Comparison of ENCODE assay signal across 1 cellular context in the genomic region with DNA sequence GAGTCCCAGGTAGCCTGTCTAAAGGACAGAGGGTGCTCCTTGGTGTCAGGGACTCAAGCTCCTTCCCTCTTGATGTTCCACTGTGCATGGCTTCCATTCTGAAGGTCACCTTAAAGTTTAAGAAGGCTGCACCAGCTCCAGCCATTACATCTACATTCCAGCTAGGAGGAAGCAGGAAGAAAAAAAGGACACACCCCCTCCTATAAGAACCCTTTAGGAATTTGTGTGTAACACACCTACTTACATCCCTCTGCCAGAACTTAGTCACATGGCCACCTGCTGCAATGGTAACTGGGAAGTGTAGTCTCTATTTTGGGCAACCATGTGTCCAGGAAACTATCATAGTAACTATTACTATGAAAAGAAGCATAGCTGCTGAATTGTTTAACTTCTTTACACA.
TF ChIP-seq lines count a peak whose summit lies in the region.

No MANE protein-coding gene starts in this region.

TF ChIP-seq in HCT116, 20 proteins besides CTCF, POLR2A, EP300 and RAD21 (continued from another document):
- TF ChIP-seq, protein P1, sequence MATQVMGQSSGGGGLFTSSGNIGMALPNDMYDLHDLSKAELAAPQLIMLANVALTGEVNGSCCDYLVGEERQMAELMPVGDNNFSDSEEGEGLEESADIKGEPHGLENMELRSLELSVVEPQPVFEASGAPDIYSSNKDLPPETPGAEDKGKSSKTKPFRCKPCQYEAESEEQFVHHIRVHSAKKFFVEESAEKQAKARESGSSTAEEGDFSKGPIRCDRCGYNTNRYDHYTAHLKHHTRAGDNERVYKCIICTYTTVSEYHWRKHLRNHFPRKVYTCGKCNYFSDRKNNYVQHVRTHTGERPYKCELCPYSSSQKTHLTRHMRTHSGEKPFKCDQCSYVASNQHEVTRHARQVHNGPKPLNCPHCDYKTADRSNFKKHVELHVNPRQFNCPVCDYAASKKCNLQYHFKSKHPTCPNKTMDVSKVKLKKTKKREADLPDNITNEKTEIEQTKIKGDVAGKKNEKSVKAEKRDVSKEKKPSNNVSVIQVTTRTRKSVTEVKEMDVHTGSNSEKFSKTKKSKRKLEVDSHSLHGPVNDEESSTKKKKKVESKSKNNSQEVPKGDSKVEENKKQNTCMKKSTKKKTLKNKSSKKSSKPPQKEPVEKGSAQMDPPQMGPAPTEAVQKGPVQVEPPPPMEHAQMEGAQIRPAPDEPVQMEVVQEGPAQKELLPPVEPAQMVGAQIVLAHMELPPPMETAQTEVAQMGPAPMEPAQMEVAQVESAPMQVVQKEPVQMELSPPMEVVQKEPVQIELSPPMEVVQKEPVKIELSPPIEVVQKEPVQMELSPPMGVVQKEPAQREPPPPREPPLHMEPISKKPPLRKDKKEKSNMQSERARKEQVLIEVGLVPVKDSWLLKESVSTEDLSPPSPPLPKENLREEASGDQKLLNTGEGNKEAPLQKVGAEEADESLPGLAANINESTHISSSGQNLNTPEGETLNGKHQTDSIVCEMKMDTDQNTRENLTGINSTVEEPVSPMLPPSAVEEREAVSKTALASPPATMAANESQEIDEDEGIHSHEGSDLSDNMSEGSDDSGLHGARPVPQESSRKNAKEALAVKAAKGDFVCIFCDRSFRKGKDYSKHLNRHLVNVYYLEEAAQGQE (IDR thresholded peaks at IDR 0.05; ENCODE audit: low read depth): no peak
- no peak for TF ChIP-seq EZH2 (IDR thresholded peaks at IDR 0.05)
- no peak for TF ChIP-seq YY1 (IDR thresholded peaks at IDR 0.05; ENCODE audit: extremely low read depth, insufficient replicate concordance, low read depth, low read length)
- TF ChIP-seq SIN3A (IDR thresholded peaks at IDR 0.05; ENCODE audit: low read depth): no peak
- TF ChIP-seq TCF7L2 (IDR thresholded peaks at IDR 0.05; ENCODE audit: borderline replicate concordance, extremely low read depth, insufficient read depth, insufficient read length): no peak
- no peak for TF ChIP-seq SP1 (IDR thresholded peaks at IDR 0.05; ENCODE audit: low read depth)
- TF ChIP-seq, protein P2, sequence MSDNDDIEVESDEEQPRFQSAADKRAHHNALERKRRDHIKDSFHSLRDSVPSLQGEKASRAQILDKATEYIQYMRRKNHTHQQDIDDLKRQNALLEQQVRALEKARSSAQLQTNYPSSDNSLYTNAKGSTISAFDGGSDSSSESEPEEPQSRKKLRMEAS (IDR thresholded peaks at IDR 0.05): no peak
- TF ChIP-seq ZNF274 (IDR thresholded peaks at IDR 0.05; ENCODE audit: low read depth, low read length): no peak
- TF ChIP-seq, protein P3, sequence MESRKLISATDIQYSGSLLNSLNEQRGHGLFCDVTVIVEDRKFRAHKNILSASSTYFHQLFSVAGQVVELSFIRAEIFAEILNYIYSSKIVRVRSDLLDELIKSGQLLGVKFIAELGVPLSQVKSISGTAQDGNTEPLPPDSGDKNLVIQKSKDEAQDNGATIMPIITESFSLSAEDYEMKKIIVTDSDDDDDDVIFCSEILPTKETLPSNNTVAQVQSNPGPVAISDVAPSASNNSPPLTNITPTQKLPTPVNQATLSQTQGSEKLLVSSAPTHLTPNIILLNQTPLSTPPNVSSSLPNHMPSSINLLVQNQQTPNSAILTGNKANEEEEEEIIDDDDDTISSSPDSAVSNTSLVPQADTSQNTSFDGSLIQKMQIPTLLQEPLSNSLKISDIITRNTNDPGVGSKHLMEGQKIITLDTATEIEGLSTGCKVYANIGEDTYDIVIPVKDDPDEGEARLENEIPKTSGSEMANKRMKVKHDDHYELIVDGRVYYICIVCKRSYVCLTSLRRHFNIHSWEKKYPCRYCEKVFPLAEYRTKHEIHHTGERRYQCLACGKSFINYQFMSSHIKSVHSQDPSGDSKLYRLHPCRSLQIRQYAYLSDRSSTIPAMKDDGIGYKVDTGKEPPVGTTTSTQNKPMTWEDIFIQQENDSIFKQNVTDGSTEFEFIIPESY (IDR thresholded peaks at IDR 0.05; ENCODE audit: extremely low read depth, insufficient replicate concordance, low read length): no peak
- TF ChIP-seq ELF1 (IDR thresholded peaks at IDR 0.05; ENCODE audit: borderline replicate concordance, low read depth): no peak
- no peak for TF ChIP-seq CBX3 (IDR thresholded peaks at IDR 0.05; ENCODE audit: low read depth)
- TF ChIP-seq EZH2phosphoT487 (IDR thresholded peaks at IDR 0.05; ENCODE audit: borderline replicate concordance): no peak
